In the genomic region with DNA sequence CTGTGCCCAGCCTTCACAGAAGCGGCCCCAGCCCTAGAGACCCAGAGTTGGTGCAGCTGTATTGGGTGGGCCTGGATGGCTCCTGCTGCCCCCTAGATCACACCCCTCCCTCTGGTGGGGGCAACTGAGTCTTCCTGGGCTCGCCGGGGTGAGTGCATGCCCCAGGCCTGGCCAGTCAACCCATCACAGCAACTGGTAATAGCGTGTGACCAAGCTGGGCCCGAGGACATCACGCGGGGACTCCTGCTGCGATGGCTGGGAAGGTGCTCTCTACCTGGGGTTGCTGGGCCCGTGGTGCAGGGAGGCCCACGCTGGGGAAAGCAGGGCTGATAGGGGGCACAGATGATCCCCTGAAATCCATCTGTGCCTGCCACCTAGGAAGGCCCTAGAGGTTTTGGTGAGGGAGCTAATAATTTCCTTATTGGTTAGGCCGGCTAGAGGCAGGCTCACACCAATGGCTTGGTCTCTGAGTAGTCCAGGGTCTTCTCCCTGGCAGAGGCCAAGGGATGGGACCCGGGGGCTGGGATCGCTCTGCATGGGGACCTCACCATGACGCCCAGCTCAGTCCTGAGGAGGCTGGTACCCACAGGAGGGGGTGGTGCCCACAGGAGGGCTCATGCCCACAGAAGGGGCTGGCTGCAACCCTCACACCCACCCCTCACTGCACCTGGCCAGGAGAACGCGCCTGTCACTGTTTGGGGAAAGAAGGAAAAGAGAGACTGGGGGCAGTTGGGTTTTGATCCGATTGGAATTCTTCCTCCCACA, we compare ENCODE assay signal across 27 cellular contexts.
DNase-seq lines count a peak whose midpoint lies in the region; ATAC-seq, FAIRE-seq and TF ChIP-seq lines count a peak whose summit lies in the region.
"Had no signal": no experiment of that assay in that cellular context is flagged by ENCODE, and none has a peak within 500 bp of the region (broad histone marks: within the 10 kb centered on the region; RNA-seq: fewer than 3 reads in every experiment).

No MANE protein-coding gene starts in this region.

- H3K27me3 ChIP-seq in RWPE2 (ENCODE audit: insufficient read depth, poor library complexity, severe bottlenecking) = no peaks in the 10 kb centered on the region
- no peaks in the 10 kb centered on the region for H3K27me3 ChIP-seq in muscle layer of colon (ENCODE audit: control insufficient read depth in 1 of 2, insufficient read depth in 2 of 2, low read length in 2 of 2)
- H3K27me3 ChIP-seq: ascending aorta had no signal

- peaks cover 10% of the 10 kb centered on the region for H3K4me1 Mint-ChIP-seq in central memory CD8-positive, alpha-beta T cell

- no peaks in the 10 kb centered on the region for H3K9me3 Mint-ChIP-seq in central memory CD8-positive, alpha-beta T cell
- H3K9me3 Mint-ChIP-seq: activated CD4-positive, alpha-beta memory T cell treated with anti-CD3 and anti-CD28 coated beads for 36 hours; activated naive CD4-positive, alpha-beta T cell treated with anti-CD3 and anti-CD28 coated beads for 36 hours; GM23338 had no signal

- H3K4me1 ChIP-seq in RWPE2 (ENCODE audit: insufficient read depth, poor library complexity, severe bottlenecking) = no peaks in the 10 kb centered on the region
- H3K4me1 ChIP-seq in muscle layer of colon (ENCODE audit: insufficient read depth, low read length) = peaks cover 62% of the 10 kb centered on the region

- H3K27ac ChIP-seq in RWPE2 (ENCODE audit: poor library complexity, severe bottlenecking) (no peak overlapping the region), muscle layer of colon (ENCODE audit: low read depth, low read length) (peak overlapping the region; percentile 55), substantia nigra (ENCODE audit: low read depth, low read length, poor library complexity, severe bottlenecking) (peak overlapping the region; percentile 100)
- H3K27ac ChIP-seq: ascending aorta had no signal

- no peak for FAIRE-seq in frontal cortex (lab: Jason Lieb, UNC)
- FAIRE-seq: islet of Langerhans had no signal

- H3K9me3 ChIP-seq in RWPE2 (ENCODE audit: severe bottlenecking) (no peaks in the 10 kb centered on the region), muscle layer of colon (ENCODE audit: low read length) (no peaks in the 10 kb centered on the region)
- H3K9me3 ChIP-seq: ascending aorta had no signal

- peak overlapping the region; percentile 41 for H3K27ac Mint-ChIP-seq in central memory CD8-positive, alpha-beta T cell (ENCODE audit: low read depth)
- H3K27ac Mint-ChIP-seq: activated CD4-positive, alpha-beta memory T cell treated with anti-CD3 and anti-CD28 coated beads for 36 hours had no signal

- peak; percentile 85 for DNase-seq in RWPE2 (ENCODE audit: low spot score)
- no peak for DNase-seq in central memory CD8-positive, alpha-beta T cell (ENCODE audit: low spot score in 2 of 2)
- DNase-seq in substantia nigra (lab: John Stamatoyannopoulos, UW) = no peak
- DNase-seq in frontal cortex (ENCODE audit: low spot score in 2 of 2) = no peak
- DNase-seq: activated CD4-positive, alpha-beta memory T cell treated with anti-CD3 and anti-CD28 coated beads for 36 hours; activated CD4-positive, CD25-positive, alpha-beta regulatory T cell; activated naive CD4-positive, alpha-beta T cell treated with anti-CD3 and anti-CD28 coated beads for 36 hours; activated T-cell treated with anti-CD3 and anti-CD28 coated beads, Interleukin-2, amount 50 U/mL, for 1 hour; cerebellar nuclear complex; effector CD4-positive, alpha-beta T cell; foreskin melanocyte; IMR-90; NCI-H1105; NCI-H2029 treated with DMSO at 0.1 percent for 48 hours; NCI-H345; NCI-H82; occipital lobe; Right ventricle myocardium superior; stimulated activated CD4-positive, alpha-beta T cell treated with anti-CD3 and anti-CD28 coated beads, Interleukin-12 subunit alpha, Interleukin-12 subunit beta, amount 100 ng/mL, for 4 hours; T1000 had no signal

- H3K9ac ChIP-seq in muscle layer of colon (ENCODE audit: low read length) = no peak overlapping the region

- no peak overlapping the region for H3K4me3 ChIP-seq in RWPE2 (ENCODE audit: severe bottlenecking)
- no peak overlapping the region for H3K4me3 ChIP-seq in muscle layer of colon (ENCODE audit: low read depth in 1 of 2, low read length in 2 of 2)
- H3K4me3 ChIP-seq: ascending aorta, GM23338 had no signal

- ATAC-seq in RWPE2 (ENCODE audit: low read depth) = no peak
- ATAC-seq in central memory CD8-positive, alpha-beta T cell (replicated peaks; ENCODE audit: extremely low read depth, poor library complexity, severe bottlenecking) = no peak
- no peak for ATAC-seq in GM19023 (IDR thresholded peaks at IDR 0.05; ENCODE audit: unreplicated experiment)
- ATAC-seq in GM21737 (IDR thresholded peaks at IDR 0.05; ENCODE audit: unreplicated experiment) = no peak
- ATAC-seq: esophagus mucosa, GM23338 had no signal

- TF ChIP-seq CTCF in RWPE2 (IDR thresholded peaks at IDR 0.05; ENCODE audit: poor library complexity, severe bottlenecking) = no peak

- no peaks in the 10 kb centered on the region for H3K36me3 ChIP-seq in RWPE2 (ENCODE audit: low read depth)
- H3K36me3 ChIP-seq in muscle layer of colon (ENCODE audit: insufficient read depth, low read length) = no peaks in the 10 kb centered on the region
- H3K36me3 ChIP-seq: ascending aorta had no signal

- no peak overlapping the region for H3K4me3 Mint-ChIP-seq in central memory CD8-positive, alpha-beta T cell
- H3K4me3 Mint-ChIP-seq: activated CD4-positive, alpha-beta memory T cell treated with anti-CD3 and anti-CD28 coated beads for 36 hours; activated naive CD4-positive, alpha-beta T cell treated with anti-CD3 and anti-CD28 coated beads for 36 hours; GM23338 had no signal

- no peaks in the 10 kb centered on the region for H3K27me3 Mint-ChIP-seq in central memory CD8-positive, alpha-beta T cell
- H3K27me3 Mint-ChIP-seq: activated CD4-positive, alpha-beta memory T cell treated with anti-CD3 and anti-CD28 coated beads for 36 hours had no signal

- H3K36me3 Mint-ChIP-seq in central memory CD8-positive, alpha-beta T cell (ENCODE audit: insufficient read depth) = peaks cover 24% of the 10 kb centered on the region
